ENCODE assay signal across 8 cellular contexts in the genomic region with DNA sequence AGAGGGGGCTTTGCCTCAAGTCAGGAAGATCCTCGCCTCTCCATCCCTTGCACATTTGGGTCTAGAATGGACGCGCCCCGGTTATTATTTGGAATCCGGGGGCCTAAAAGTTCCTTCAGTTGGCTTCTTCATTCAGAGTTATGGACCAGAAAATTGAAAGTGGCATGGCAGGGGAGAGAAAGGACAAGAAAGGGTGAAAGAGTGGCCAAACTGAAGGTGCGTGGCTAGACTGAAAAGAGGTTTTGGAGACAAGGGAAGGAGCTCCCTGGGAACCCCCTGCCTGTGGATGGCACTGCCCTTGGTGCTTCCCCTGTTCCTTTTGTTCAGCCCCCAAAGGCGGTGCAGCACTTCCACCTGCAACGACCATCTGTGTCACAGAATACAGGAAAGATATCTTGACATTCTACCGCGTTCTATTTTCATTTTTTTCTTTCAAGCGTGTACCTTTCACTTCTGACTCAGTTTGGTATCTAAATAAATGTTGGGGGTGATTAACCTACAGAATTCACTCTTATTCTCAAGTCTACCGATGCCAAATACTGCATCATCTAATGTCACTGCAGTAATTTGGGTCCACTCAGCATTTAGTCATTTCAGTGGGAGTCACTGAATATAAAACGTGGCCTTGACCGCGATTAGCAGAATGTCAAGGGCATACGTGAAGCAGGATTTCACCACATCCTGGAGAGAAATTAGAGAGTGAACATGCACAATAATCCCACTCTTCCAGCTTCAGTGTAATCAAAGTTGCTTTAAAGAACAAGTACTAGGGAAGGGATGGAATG.
DNase-seq lines count a peak whose midpoint lies in the region; ATAC-seq and TF ChIP-seq lines count a peak whose summit lies in the region.

No MANE protein-coding gene starts in this region.

- H3K27me3 ChIP-seq in adipocyte (replicated peaks; ENCODE audit: control insufficient read depth, insufficient read depth, low read length) (no peaks in the 10 kb centered on the region), left lung (peaks cover 0 to 18% of the 10 kb centered on the region in 2 donors)

- peaks cover 44% of the 10 kb centered on the region for H3K4me1 ChIP-seq in adipocyte (ENCODE audit: control insufficient read depth, insufficient read depth, low read length)
- peaks cover 9 to 36% of the 10 kb centered on the region in 2 donors for H3K4me1 ChIP-seq in left lung

- peak overlapping the region in 1 of 2 donors; percentile 33 for H3K27ac ChIP-seq in left lung

- H3K9me3 ChIP-seq in adipocyte (ENCODE audit: control insufficient read depth, low read length) (no peaks in the 10 kb centered on the region), left lung (no peaks in the 10 kb centered on the region)

- no peak for ATAC-seq in left lung
- peak; percentile 74 for ATAC-seq in stimulated activated naive CD8-positive, alpha-beta T cell treated with anti-CD3 and anti-CD28 coated beads, Interleukin-15, Interleukin-2, amounts not matched to agents 100 U/mL and 50 U/mL, for 24 hours
- ATAC-seq in HG03097 (IDR thresholded peaks at IDR 0.05; ENCODE audit: low FRiP score, unreplicated experiment): no peak

- H3K4me3 ChIP-seq in adipocyte (ENCODE audit: low read length): peak overlapping the region; percentile 82
- H3K4me3 ChIP-seq in left lung: peak overlapping the region; percentile 43 to 51

- H3K36me3 ChIP-seq in adipocyte (ENCODE audit: control insufficient read depth, insufficient read depth, low read length, severe bottlenecking): no peaks in the 10 kb centered on the region
- H3K36me3 ChIP-seq in left lung: no peaks in the 10 kb centered on the region

- DNase-seq in ELR (ENCODE audit: low read depth) (peak; percentile 69), NCI-H146 treated with DMSO at 0.1 percent for 48 hours (lab: John Stamatoyannopoulos, UW; ENCODE audit: unreplicated experiment) (peak; percentile 26), adipocyte (ENCODE audit: low read depth) (no peak), left lung (no peak), pons (ENCODE audit: low spot score) (no peak), AG08396 (ENCODE audit: low spot score) (no peak)
- DNase-seq in stimulated activated naive CD8-positive, alpha-beta T cell treated with anti-CD3 and anti-CD28 coated beads, Interleukin-15, Interleukin-2, amounts not matched to agents 100 U/mL and 50 U/mL, for 24 hours: peak; percentile 59

- peak overlapping the region; percentile 79 for H3K9ac ChIP-seq in adipocyte (ENCODE audit: low read length)

- TF ChIP-seq CTCF in left lung (IDR thresholded peaks at IDR 0.05): no peak

- intact Hi-C loops in left lung (cut with DNase I): no loop called here

Comparison
In these comparisons a context has a peak if more than half of its experiments do, and no peak if none do; other contexts are left out.
1. DNase-seq: peak in ELR (single experiment), NCI-H146 treated with DMSO at 0.1 percent for 48 hours (single experiment) and stimulated activated naive CD8-positive, alpha-beta T cell treated with anti-CD3 and anti-CD28 coated beads, Interleukin-15, Interleukin-2, amounts not matched to agents 100 U/mL and 50 U/mL, for 24 hours (single experiment); none in adipocyte (single experiment), left lung (0 of 2), pons (single experiment) and AG08396 (single experiment).